ENCODE assay signal across 21 cellular contexts in the genomic region with DNA sequence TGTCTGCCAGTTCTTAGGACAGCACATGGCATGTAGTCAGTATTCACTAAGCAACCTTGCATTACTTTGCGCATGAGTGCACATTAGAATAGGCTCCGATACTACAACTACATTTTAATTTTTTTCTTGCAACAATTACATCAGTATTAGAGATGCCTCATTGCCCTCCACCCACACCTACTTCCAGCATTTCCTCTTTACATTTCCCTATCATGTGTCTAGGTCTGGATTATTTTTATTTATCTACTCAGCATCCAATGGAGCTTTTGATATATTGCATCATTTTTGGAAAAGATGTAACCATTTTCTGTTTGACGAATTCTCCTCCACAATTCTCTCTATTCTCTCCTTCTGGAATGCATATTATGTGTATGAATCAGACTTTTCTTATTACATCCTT.
A peak's percentile ranks its signal among the peaks of the same experiment; 100 is the strongest.
DNase-seq lines count a peak whose midpoint lies in the region; ATAC-seq, FAIRE-seq and TF ChIP-seq lines count a peak whose summit lies in the region.
"Had no signal": no experiment of that assay in that cellular context is flagged by ENCODE, and none has a peak within 500 bp of the region (broad histone marks: within the 10 kb centered on the region; RNA-seq: fewer than 3 reads in every experiment).

No MANE protein-coding gene starts in this region.

- DNase-seq in EH (ENCODE audit: low read depth) (peak; percentile 25), astrocyte (ENCODE audit: low read depth) (peak; percentile 72), fibroblast of pulmonary artery (ENCODE audit: low read depth) (peak; percentile 59), foreskin fibroblast (no peak), mesendoderm (no peak)
- DNase-seq in stimulated activated CD4-positive, alpha-beta T cell treated with anti-CD3 and anti-CD28 coated beads, Interleukin-2, amount 100 ng/mL, for 48 hours = no peak
- DNase-seq: amniotic stem cell; Caco-2; Kasumi-1; naive thymus-derived CD4-positive, alpha-beta T cell; NCI-H1694; NCI-H510A treated with DMSO at 0.1 percent for 48 hours had no signal

- peak overlapping the region; percentile 93 for H3K27ac Mint-ChIP-seq in astrocyte (ENCODE audit: unreplicated experiment)
- H3K27ac Mint-ChIP-seq: activated T-helper 2 cell treated with anti-CD3 and anti-CD28 coated beads, Interferon-gamma antibody, Interleukin-2, Interleukin-4, amounts not matched to agents 10 μg/mL and 5 μg/mL and 100 μg/mL, durations not matched to agents 14 hours and 24 hours and 36 hours; dendritic cell treated with granulocyte-macrophage colony-stimulating factor and Interleukin-4, amounts not matched to agents 40 ng/mL and 50 ng/mL, for 4 days; naive thymus-derived CD4-positive, alpha-beta T cell; T-helper 2 cell treated with Interferon-gamma antibody and Interleukin-4, amounts not matched to agents 5 μg/mL and 100 μg/mL, for 36 hours had no signal

- H4K8ac ChIP-seq in mesendoderm (ENCODE audit: low read depth, low read length) = no peak overlapping the region

- no peaks in the 10 kb centered on the region for H3K79me1 ChIP-seq in mesendoderm (ENCODE audit: low read length)

- H3K4me3 ChIP-seq in astrocyte (ENCODE audit: insufficient read depth, low read depth, low read length) (no peak overlapping the region), fibroblast of pulmonary artery (replicated peaks; ENCODE audit: low read depth, low read length) (no peak overlapping the region), rectal smooth muscle tissue (ENCODE audit: low read length) (no peak overlapping the region), foreskin fibroblast (ENCODE audit: low read depth in 1 of 2, low read length in 2 of 2) (no peak overlapping the region), mesendoderm (ENCODE audit: low read length) (no peak overlapping the region)
- H3K4me3 ChIP-seq: HAP-1, prostate gland, SJCRH30 had no signal

- H3K56ac ChIP-seq in mesendoderm (ENCODE audit: low read length) = no peak overlapping the region

- no peak overlapping the region for H3K4me3 Mint-ChIP-seq in astrocyte (ENCODE audit: unreplicated experiment)
- H3K4me3 Mint-ChIP-seq: dendritic cell treated with granulocyte-macrophage colony-stimulating factor and Interleukin-4, amounts not matched to agents 40 ng/mL and 50 ng/mL, for 4 days; naive thymus-derived CD4-positive, alpha-beta T cell; T-helper 2 cell treated with Interferon-gamma antibody and Interleukin-4, amounts not matched to agents 5 μg/mL and 100 μg/mL, for 36 hours had no signal

- H2AK5ac ChIP-seq in mesendoderm (ENCODE audit: low read length) = no peak overlapping the region

- peaks cover 4% of the 10 kb centered on the region for H3K27me3 Mint-ChIP-seq in astrocyte (ENCODE audit: low read depth, unreplicated experiment)

- H2BK120ac ChIP-seq in mesendoderm (ENCODE audit: low read depth, low read length) = no peak overlapping the region

- H3K36me3 ChIP-seq in astrocyte (ENCODE audit: insufficient read depth, low read length) (no peaks in the 10 kb centered on the region), rectal smooth muscle tissue (ENCODE audit: control insufficient read depth, insufficient read depth, low read length) (no peaks in the 10 kb centered on the region), mesendoderm (ENCODE audit: control insufficient read depth, insufficient read depth, low read length) (no peaks in the 10 kb centered on the region)
- H3K36me3 ChIP-seq: HAP-1, prostate gland, SJCRH30 had no signal

- no peak overlapping the region for H3K18ac ChIP-seq in mesendoderm (ENCODE audit: low read length)

- TF ChIP-seq CTCF in astrocyte (IDR thresholded peaks at IDR 0.05; ENCODE audit: insufficient read depth, low read depth, low read length) (no peak), fibroblast of pulmonary artery (IDR thresholded peaks at IDR 0.05; ENCODE audit: low read length, missing control alignments) (no peak), foreskin fibroblast (IDR thresholded peaks at IDR 0.05; ENCODE audit: low read depth, low read length) (no peak)

- H3K27ac ChIP-seq in astrocyte (ENCODE audit: low read depth, low read length) = no peak overlapping the region
- peak overlapping the region; percentile 91 for H3K27ac ChIP-seq in rectal smooth muscle tissue (ENCODE audit: low read depth, low read length)
- H3K27ac ChIP-seq in mesendoderm (ENCODE audit: low read depth, low read length) = no peak overlapping the region
- H3K27ac ChIP-seq: prostate gland, SJCRH30 had no signal

- H3K9me3 Mint-ChIP-seq in astrocyte (ENCODE audit: unreplicated experiment) = no peaks in the 10 kb centered on the region
- H3K9me3 Mint-ChIP-seq: activated T-helper 2 cell treated with anti-CD3 and anti-CD28 coated beads, Interferon-gamma antibody, Interleukin-2, Interleukin-4, amounts not matched to agents 10 μg/mL and 5 μg/mL and 100 μg/mL, durations not matched to agents 14 hours and 24 hours and 36 hours; dendritic cell treated with granulocyte-macrophage colony-stimulating factor and Interleukin-4, amounts not matched to agents 40 ng/mL and 50 ng/mL, for 4 days; T-helper 2 cell treated with Interferon-gamma antibody and Interleukin-4, amounts not matched to agents 5 μg/mL and 100 μg/mL, for 36 hours had no signal

- H4K20me1 ChIP-seq in astrocyte (ENCODE audit: insufficient read depth, low read length) = no peaks in the 10 kb centered on the region

- H3K4me1 ChIP-seq in astrocyte (ENCODE audit: insufficient read depth, low read length) = peaks cover 11% of the 10 kb centered on the region
- peaks cover 17% of the 10 kb centered on the region for H3K4me1 ChIP-seq in rectal smooth muscle tissue (ENCODE audit: control insufficient read depth, insufficient read depth, low read length)
- no peaks in the 10 kb centered on the region for H3K4me1 ChIP-seq in mesendoderm (ENCODE audit: control insufficient read depth, low read depth, low read length)
- H3K4me1 ChIP-seq: Caco-2, HAP-1, prostate gland had no signal

- no peaks in the 10 kb centered on the region for H3K79me2 ChIP-seq in astrocyte (ENCODE audit: insufficient read depth, low read length)
- H3K79me2 ChIP-seq in mesendoderm (ENCODE audit: control insufficient read depth, insufficient read depth, low read length) = no peaks in the 10 kb centered on the region

- H2BK5ac ChIP-seq in mesendoderm (ENCODE audit: low read length) = no peak overlapping the region

- no peak for FAIRE-seq in astrocyte (lab: Jason Lieb, UNC)
- FAIRE-seq: GM12892 had no signal

- H4K5ac ChIP-seq in mesendoderm (ENCODE audit: low read length) = no peak overlapping the region

- H3K4me1 Mint-ChIP-seq in astrocyte (ENCODE audit: low read depth, unreplicated experiment) = peaks cover 23% of the 10 kb centered on the region

- no peak for ATAC-seq in GM21737 (IDR thresholded peaks at IDR 0.05; ENCODE audit: unreplicated experiment)
- ATAC-seq: naive thymus-derived CD4-positive, alpha-beta T cell had no signal

- H3K9me3 ChIP-seq in astrocyte (ENCODE audit: insufficient read depth, low read depth, low read length) = no peaks in the 10 kb centered on the region
- H3K9me3 ChIP-seq: Caco-2, HAP-1, prostate gland, SJCRH30 had no signal

- H3K9ac ChIP-seq in astrocyte (ENCODE audit: low read length) = no peak overlapping the region
- no peak overlapping the region for H3K9ac ChIP-seq in rectal smooth muscle tissue (ENCODE audit: low read length)
- H3K9ac ChIP-seq in mesendoderm (ENCODE audit: low read length) = no peak overlapping the region

- no peak overlapping the region for H2AFZ ChIP-seq in astrocyte (ENCODE audit: low read depth, low read length)

- no CpG with 5 or more reads among the region's 3 CpGs for WGBS in mesendoderm (ENCODE audit: extremely low coverage, insufficient coverage, low lambda C conversion rate)

- H3K4me2 ChIP-seq in astrocyte (ENCODE audit: low read length) (peak overlapping the region; percentile 4), mesendoderm (ENCODE audit: low read length) (no peak overlapping the region)

- H2BK15ac ChIP-seq in mesendoderm (replicated peaks; ENCODE audit: low read depth) = no peak overlapping the region

- peaks cover 11% of the 10 kb centered on the region for H3K27me3 ChIP-seq in astrocyte (ENCODE audit: insufficient read depth, low read length)
- H3K27me3 ChIP-seq in rectal smooth muscle tissue (ENCODE audit: control insufficient read depth, insufficient read depth, low read length) = no peaks in the 10 kb centered on the region
- H3K27me3 ChIP-seq in mesendoderm (ENCODE audit: insufficient read depth, low read length, poor library complexity) = no peaks in the 10 kb centered on the region

- no peak overlapping the region for H3K4ac ChIP-seq in mesendoderm (ENCODE audit: low read depth, low read length)

- no peaks in the 10 kb centered on the region for H3K36me3 Mint-ChIP-seq in astrocyte (ENCODE audit: low read depth, unreplicated experiment)

- no peak overlapping the region for H3K23ac ChIP-seq in mesendoderm (ENCODE audit: low read length)

Comparison
In these comparisons a context has a peak if more than half of its experiments do, and no peak if none do; other contexts are left out.
1. DNase-seq: peak in EH (single experiment), astrocyte (single experiment) and fibroblast of pulmonary artery (single experiment); none in foreskin fibroblast (0 of 2), stimulated activated CD4-positive, alpha-beta T cell treated with anti-CD3 and anti-CD28 coated beads, Interleukin-2, amount 100 ng/mL, for 48 hours (0 of 2) and mesendoderm (single experiment).